In the genomic region with DNA sequence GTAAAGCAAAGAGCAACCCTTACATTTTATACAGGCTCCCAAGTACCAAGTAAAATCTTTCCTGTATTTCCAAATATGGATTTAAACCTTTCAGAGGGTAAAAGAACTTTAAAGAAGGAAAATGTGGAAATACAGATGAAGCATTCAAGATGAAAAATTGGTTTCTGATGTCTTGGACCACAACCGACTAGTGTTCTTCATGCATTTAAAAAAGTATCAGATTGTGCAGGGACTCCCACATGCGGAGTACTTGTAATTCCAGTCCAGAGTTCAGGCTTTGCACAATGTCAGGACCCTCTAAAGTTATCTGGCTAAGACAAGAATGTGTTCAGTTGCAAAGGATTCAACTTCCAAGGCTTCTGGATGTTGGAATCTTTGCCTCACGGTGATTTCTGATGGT, we compare ENCODE assay signal across 12 cellular contexts.
DNase-seq lines count a peak whose midpoint lies in the region; ATAC-seq and TF ChIP-seq lines count a peak whose summit lies in the region.
"Had no signal": no experiment of that assay in that cellular context is flagged by ENCODE, and none has a peak within 500 bp of the region (broad histone marks: within the 10 kb centered on the region; RNA-seq: fewer than 3 reads in every experiment).

No MANE protein-coding gene starts in this region.

- peak overlapping the region; percentile 43 for H3K4me2 ChIP-seq in neural progenitor cell

- TF ChIP-seq POLR2A in heart left ventricle (IDR thresholded peaks at IDR 0.05) (no peak), uterus (IDR thresholded peaks at IDR 0.05) (no peak)

- intact Hi-C loops in heart left ventricle (cut with DNase I) = loop anchor here in 3 of 10 donors (5.0 to 10.0 kb wide), 3 partner anchors 57 to 67 kb away; a partner anchor contains a TSS
- intact Hi-C loops in left ventricle myocardium superior (cut with micrococcal nuclease) = no loop called here
- intact Hi-C loops in uterus (cut with DNase I; ENCODE audit: low total_unique reads) = no loop called here
- intact Hi-C loops in activated T-helper 2 cell treated with anti-CD3 and anti-CD28 coated beads, Interferon-gamma antibody, Interleukin-2, Interleukin-4, amounts not matched to agents 10 μg/mL and 5 μg/mL and 100 μg/mL, durations not matched to agents 14 hours and 24 hours and 36 hours (cut with micrococcal nuclease) = no loop called here

- peaks cover 44% of the 10 kb centered on the region for H3K4me1 Mint-ChIP-seq in neural progenitor cell
- H3K4me1 Mint-ChIP-seq in activated T-helper 2 cell treated with anti-CD3 and anti-CD28 coated beads, Interferon-gamma antibody, Interleukin-2, Interleukin-4, amounts not matched to agents 10 μg/mL and 5 μg/mL and 100 μg/mL, durations not matched to agents 14 hours and 24 hours and 36 hours (ENCODE audit: low read depth) = peaks cover 5% of the 10 kb centered on the region
- H3K4me1 Mint-ChIP-seq: activated T-helper 17 cell treated with anti-CD3 and anti-CD28 coated beads, Interleukin-2, amount 50 U/mL, for 72 hours had no signal

- ATAC-seq in heart left ventricle (no peak), left ventricle myocardium superior (no peak)
- ATAC-seq: activated T-helper 17 cell treated with anti-CD3 and anti-CD28 coated beads, Interleukin-2, amount 50 U/mL, for 72 hours; left colon had no signal

- TF ChIP-seq CTCF in heart left ventricle (IDR thresholded peaks at IDR 0.05) = no peak
- no peak for TF ChIP-seq CTCF in neural progenitor cell (IDR thresholded peaks at IDR 0.05)
- TF ChIP-seq CTCF in uterus (IDR thresholded peaks at IDR 0.05) = no peak

- H3K27me3 Mint-ChIP-seq in neural progenitor cell (ENCODE audit: insufficient read depth, low read depth) = no peaks in the 10 kb centered on the region
- H3K27me3 Mint-ChIP-seq in activated T-helper 2 cell treated with anti-CD3 and anti-CD28 coated beads, Interferon-gamma antibody, Interleukin-2, Interleukin-4, amounts not matched to agents 10 μg/mL and 5 μg/mL and 100 μg/mL, durations not matched to agents 14 hours and 24 hours and 36 hours (ENCODE audit: low read depth) = no peaks in the 10 kb centered on the region
- H3K27me3 Mint-ChIP-seq: activated T-helper 17 cell treated with anti-CD3 and anti-CD28 coated beads, Interleukin-2, amount 50 U/mL, for 72 hours had no signal

- 53 to 67% (median 57%) methylated on average over 3 of the region's 3 CpGs for WGBS in heart left ventricle, 4 donors

- no peak overlapping the region for H3K4me3 Mint-ChIP-seq in neural progenitor cell
- no peak overlapping the region for H3K4me3 Mint-ChIP-seq in activated T-helper 2 cell treated with anti-CD3 and anti-CD28 coated beads, Interferon-gamma antibody, Interleukin-2, Interleukin-4, amounts not matched to agents 10 μg/mL and 5 μg/mL and 100 μg/mL, durations not matched to agents 14 hours and 24 hours and 36 hours (ENCODE audit: low read depth)
- H3K4me3 Mint-ChIP-seq: activated T-helper 17 cell treated with anti-CD3 and anti-CD28 coated beads, Interleukin-2, amount 50 U/mL, for 72 hours had no signal

- no peak overlapping the region for H3K4me3 ChIP-seq in heart left ventricle
- H3K4me3 ChIP-seq in neural progenitor cell = no peak overlapping the region
- no peak overlapping the region for H3K4me3 ChIP-seq in uterus

- no peaks in the 10 kb centered on the region for H3K27me3 ChIP-seq in heart left ventricle
- no peaks in the 10 kb centered on the region for H3K27me3 ChIP-seq in neural progenitor cell
- no peaks in the 10 kb centered on the region for H3K27me3 ChIP-seq in uterus

- no peaks in the 10 kb centered on the region for H3F3A ChIP-seq in neural progenitor cell (ENCODE audit: low read depth)

- peak overlapping the region; percentile 55 for H3K27ac Mint-ChIP-seq in neural progenitor cell
- no peak overlapping the region for H3K27ac Mint-ChIP-seq in activated T-helper 2 cell treated with anti-CD3 and anti-CD28 coated beads, Interferon-gamma antibody, Interleukin-2, Interleukin-4, amounts not matched to agents 10 μg/mL and 5 μg/mL and 100 μg/mL, durations not matched to agents 14 hours and 24 hours and 36 hours
- H3K27ac Mint-ChIP-seq: activated T-helper 17 cell treated with anti-CD3 and anti-CD28 coated beads, Interleukin-2, amount 50 U/mL, for 72 hours had no signal

- H3K36me3 ChIP-seq in heart left ventricle = peaks cover 0 to 11% (median 2%) of the 10 kb centered on the region in 9 donors
- H3K36me3 ChIP-seq in neural progenitor cell = no peaks in the 10 kb centered on the region
- no peaks in the 10 kb centered on the region for H3K36me3 ChIP-seq in uterus

- no peak overlapping the region for H2AFZ ChIP-seq in neural progenitor cell (replicated peaks)

- H3K4me1 ChIP-seq in heart left ventricle (peaks cover 15 to 80% (median 58%) of the 10 kb centered on the region in 12 donors), neural progenitor cell (peaks cover 27% of the 10 kb centered on the region), uterus (peaks cover 0 to 5% of the 10 kb centered on the region in 2 donors)

- H3K79me2 ChIP-seq in neural progenitor cell (ENCODE audit: low read depth) = no peaks in the 10 kb centered on the region

- in situ Hi-C loops in KBM-7 (cut with MboI; ENCODE audit: low pct_unique_long_range_greater_than_20kb, low sequenced_read_pairs) = no loop called here

- DNase-seq in heart left ventricle (no peak), left ventricle myocardium superior (no peak), fibroblast of gingiva (ENCODE audit: low read depth) (peak; percentile 45), neural progenitor cell (ENCODE audit: low spot score) (no peak), uterus (no peak), mucosa of gallbladder (ENCODE audit: low spot score) (no peak), KBM-7 (no peak)
- no peak for DNase-seq in activated T-helper 2 cell treated with anti-CD3 and anti-CD28 coated beads, Interferon-gamma antibody, Interleukin-2, Interleukin-4, amounts not matched to agents 10 μg/mL and 5 μg/mL and 100 μg/mL, durations not matched to agents 14 hours and 24 hours and 36 hours (ENCODE audit: low spot score)
- DNase-seq: DMS 273 treated with DMSO at 0.1 percent for 48 hours, left colon, NCI-H2107 had no signal

- no peaks in the 10 kb centered on the region for H3K9me3 ChIP-seq in heart left ventricle
- H3K9me3 ChIP-seq in neural progenitor cell (ENCODE audit: low read depth) = no peaks in the 10 kb centered on the region
- no peaks in the 10 kb centered on the region for H3K9me3 ChIP-seq in uterus

- no peaks in the 10 kb centered on the region for H4K20me1 ChIP-seq in neural progenitor cell (ENCODE audit: low read depth)

- H3K36me3 Mint-ChIP-seq in neural progenitor cell = peaks cover 30% of the 10 kb centered on the region
- peaks cover 4% of the 10 kb centered on the region for H3K36me3 Mint-ChIP-seq in activated T-helper 2 cell treated with anti-CD3 and anti-CD28 coated beads, Interferon-gamma antibody, Interleukin-2, Interleukin-4, amounts not matched to agents 10 μg/mL and 5 μg/mL and 100 μg/mL, durations not matched to agents 14 hours and 24 hours and 36 hours (ENCODE audit: low read depth)

- H3K9me3 Mint-ChIP-seq in neural progenitor cell = peaks cover 3% of the 10 kb centered on the region
- H3K9me3 Mint-ChIP-seq in activated T-helper 2 cell treated with anti-CD3 and anti-CD28 coated beads, Interferon-gamma antibody, Interleukin-2, Interleukin-4, amounts not matched to agents 10 μg/mL and 5 μg/mL and 100 μg/mL, durations not matched to agents 14 hours and 24 hours and 36 hours = no peaks in the 10 kb centered on the region
- H3K9me3 Mint-ChIP-seq: activated T-helper 17 cell treated with anti-CD3 and anti-CD28 coated beads, Interleukin-2, amount 50 U/mL, for 72 hours had no signal

- H3K9ac ChIP-seq in neural progenitor cell = no peak overlapping the region

- H3K27ac ChIP-seq in heart left ventricle (peak overlapping the region in 11 of 12 donors; percentile 56 to 84 (median 81)), neural progenitor cell (no peak overlapping the region), uterus (peak overlapping the region; percentile 87 to 93)
